Comparison of ENCODE assay signal across 18 cellular contexts in the genomic region with DNA sequence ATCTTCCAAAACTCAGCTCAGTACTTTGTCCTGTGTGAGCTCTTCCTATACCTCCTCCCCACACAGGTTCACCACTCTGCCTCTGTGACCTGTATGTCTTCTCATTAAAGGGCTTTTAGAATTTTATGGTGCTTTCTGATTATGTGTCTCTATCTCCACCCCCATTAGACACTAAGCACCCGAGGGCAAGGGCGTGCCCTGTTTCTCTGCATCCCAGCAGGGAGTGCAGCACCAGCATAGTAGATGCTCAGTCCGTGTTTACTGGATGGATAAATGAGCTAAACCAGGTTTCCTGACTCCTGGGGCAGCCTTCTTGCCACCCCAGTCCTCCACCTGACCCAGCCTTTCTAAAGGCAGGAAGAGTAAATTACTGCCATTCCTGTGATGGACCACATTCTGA.
"Had no signal": no experiment of that assay in that cellular context is flagged by ENCODE, and none has a peak within 500 bp of the region (broad histone marks: within the 10 kb centered on the region; RNA-seq: fewer than 3 reads in every experiment).

No MANE protein-coding gene starts in this region.

- DNase-seq: aorta; brain microvascular endothelial cell; caudate nucleus; effector memory CD8-positive, alpha-beta T cell; glutamatergic neuron; left ventricle myocardium inferior; natural killer cell; ovary; stimulated activated CD4-positive, alpha-beta T cell treated with anti-CD3 and anti-CD28 coated beads, Interleukin-12 subunit alpha, Interleukin-12 subunit beta, amount 100 ng/mL, for 4 hours; stimulated activated CD4-positive, alpha-beta T cell treated with anti-CD3 and anti-CD28 coated beads, Interleukin-4, amount 100 ng/mL, for 4 hours; stimulated activated naive CD8-positive, alpha-beta T cell treated with anti-CD3 and anti-CD28 coated beads, Interleukin-15, Interleukin-2, amounts not matched to agents 100 U/mL and 50 U/mL, for 24 hours; substantia nigra had no signal

- H3K27ac ChIP-seq: brain microvascular endothelial cell, hepatocyte, left ventricle myocardium inferior, ovary, prostate gland, right atrium auricular region, tibial nerve, VCaP had no signal

- H3K27me3 ChIP-seq: esophagus muscularis mucosa, hepatocyte, ovary, right atrium auricular region, tibial nerve had no signal

- ATAC-seq: effector memory CD8-positive, alpha-beta T cell; natural killer cell had no signal

- H3K9me3 ChIP-seq: esophagus muscularis mucosa, left ventricle myocardium inferior, ovary, prostate gland, right atrium auricular region, tibial nerve had no signal

- H2AFZ ChIP-seq: hepatocyte had no signal

- H3K4me1 ChIP-seq: prostate gland had no signal

- H3K4me2 ChIP-seq: hepatocyte had no signal

- H3K36me3 ChIP-seq: brain microvascular endothelial cell, esophagus muscularis mucosa, left ventricle myocardium inferior, ovary, prostate gland, right atrium auricular region, tibial nerve had no signal

- H3K79me2 ChIP-seq: hepatocyte had no signal

- H3K4me3 ChIP-seq: esophagus muscularis mucosa, hepatocyte, left ventricle myocardium inferior, ovary, prostate gland, right atrium auricular region, tibial nerve had no signal
